In the genomic region with DNA sequence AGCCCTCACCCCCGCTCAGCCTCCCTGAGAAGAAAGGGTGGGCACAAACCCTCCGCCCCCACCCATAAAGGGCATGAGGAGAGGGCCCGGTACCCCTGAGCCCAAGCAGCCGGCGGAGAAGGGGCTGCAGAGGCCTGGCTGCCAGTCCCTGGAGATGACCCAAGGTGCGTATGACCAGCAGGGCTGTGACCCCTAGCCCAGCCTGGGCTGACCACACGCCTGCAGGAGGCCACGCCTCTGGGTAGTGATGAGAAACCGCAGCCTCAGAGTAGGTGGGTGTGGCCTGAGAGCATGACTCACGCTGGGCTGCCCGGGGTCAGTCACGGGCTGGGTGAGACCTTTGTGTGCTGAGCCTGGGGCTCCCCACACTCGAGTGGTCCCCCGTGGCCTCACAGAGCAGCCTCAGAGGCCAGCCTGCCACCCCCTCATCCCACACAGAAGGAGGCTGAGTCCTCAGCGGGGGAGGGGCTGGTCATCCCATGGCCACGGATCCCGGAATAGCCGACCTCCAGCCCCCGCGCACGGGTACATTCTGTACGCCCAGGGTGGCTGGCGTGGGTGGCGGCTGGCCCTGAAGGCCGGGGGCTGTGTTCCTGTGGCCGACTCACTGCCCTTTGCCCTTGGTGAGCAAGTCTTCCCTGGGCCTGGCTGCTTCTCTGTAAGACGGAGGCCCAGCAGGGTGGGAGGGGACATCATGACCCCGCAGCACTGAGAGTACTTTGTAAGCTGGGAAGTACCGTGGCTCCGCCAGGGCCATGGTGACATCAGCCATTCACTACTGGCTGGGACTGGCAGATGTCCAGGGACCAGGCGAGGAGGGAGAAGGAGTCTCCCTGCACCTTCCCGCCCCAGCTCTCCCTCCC, we compare ENCODE assay signal across 9 cellular contexts.
DNase-seq lines count a peak whose midpoint lies in the region; FAIRE-seq and TF ChIP-seq lines count a peak whose summit lies in the region.
"Had no signal": no experiment of that assay in that cellular context is flagged by ENCODE, and none has a peak within 500 bp of the region (broad histone marks: within the 10 kb centered on the region; RNA-seq: fewer than 3 reads in every experiment).

No MANE protein-coding gene starts in this region.

- H3K79me2 ChIP-seq in mesendoderm (ENCODE audit: control insufficient read depth, insufficient read depth, low read length), result no peaks in the 10 kb centered on the region

- H3K27ac ChIP-seq in mesendoderm (ENCODE audit: low read depth, low read length) (no peak overlapping the region), testis (peak overlapping the region; percentile 80 to 90)

- no peak overlapping the region for H2BK5ac ChIP-seq in mesendoderm (ENCODE audit: low read length)

- H2AK5ac ChIP-seq in mesendoderm (ENCODE audit: low read length), result no peak overlapping the region

- H3K4ac ChIP-seq in mesendoderm (ENCODE audit: low read depth, low read length), result no peak overlapping the region

- no peak overlapping the region for H3K4me2 ChIP-seq in mesendoderm (ENCODE audit: low read length)

- no peaks in the 10 kb centered on the region for H3K9me3 ChIP-seq in testis

- no peaks in the 10 kb centered on the region for H3K27me3 ChIP-seq in mesendoderm (ENCODE audit: insufficient read depth, low read length, poor library complexity)
- H3K27me3 ChIP-seq in testis, result no peaks in the 10 kb centered on the region

- peak; percentile 50 for FAIRE-seq in endometrium (lab: Jason Lieb, UNC)

- H3K18ac ChIP-seq in mesendoderm (ENCODE audit: low read length), result no peak overlapping the region

- H3K4me3 ChIP-seq in mesendoderm (ENCODE audit: low read length) (no peak overlapping the region), testis (no peak overlapping the region)

- H3K23ac ChIP-seq in mesendoderm (ENCODE audit: low read length), result no peak overlapping the region

- H4K5ac ChIP-seq in mesendoderm (ENCODE audit: low read length), result no peak overlapping the region

- no peak overlapping the region for H3K9ac ChIP-seq in mesendoderm (ENCODE audit: low read length)

- no peak overlapping the region for H4K8ac ChIP-seq in mesendoderm (ENCODE audit: low read depth, low read length)

- intact Hi-C loops in testis (cut with DNase I; ENCODE audit: low total_unique reads), result no loop called here
- intact Hi-C loops in activated naive CD4-positive, alpha-beta T cell treated with anti-CD3 and anti-CD28 coated beads for 36 hours (cut with micrococcal nuclease), result no loop called here

- no peaks in the 10 kb centered on the region for H3K4me1 Mint-ChIP-seq in activated naive CD4-positive, alpha-beta T cell treated with anti-CD3 and anti-CD28 coated beads for 36 hours (ENCODE audit: low read depth)

- H3K27ac Mint-ChIP-seq in activated naive CD4-positive, alpha-beta T cell treated with anti-CD3 and anti-CD28 coated beads for 36 hours, result no peak overlapping the region

- H2BK15ac ChIP-seq in mesendoderm (replicated peaks; ENCODE audit: low read depth), result no peak overlapping the region

- no peaks in the 10 kb centered on the region for H3K9me3 Mint-ChIP-seq in activated naive CD4-positive, alpha-beta T cell treated with anti-CD3 and anti-CD28 coated beads for 36 hours

- H3K79me1 ChIP-seq in mesendoderm (ENCODE audit: low read length), result no peaks in the 10 kb centered on the region

- H3K56ac ChIP-seq in mesendoderm (ENCODE audit: low read length), result no peak overlapping the region

- no CpG with 5 or more reads among the region's 32 CpGs for WGBS in mesendoderm (ENCODE audit: extremely low coverage, insufficient coverage, low lambda C conversion rate)
- WGBS in testis, 2 donors, result 31 to 36% methylated on average over 9 to 31 of the region's 32 CpGs

- peak; percentile 17 for DNase-seq in NK-92 treated with Interleukin-12 subunit alpha and Interleukin-12 subunit beta, amount 100 ng/mL, for 24 hours (lab: John Stamatoyannopoulos, UW)
- DNase-seq in NK-92 (lab: John Stamatoyannopoulos, UW; ENCODE audit: unreplicated experiment) (no peak), RPMI8226 (peak; percentile 60), mesendoderm (peak; percentile 58), testis (peak; percentile 98), GF-D8 (lab: John Stamatoyannopoulos, UW) (no peak)
- DNase-seq in activated naive CD4-positive, alpha-beta T cell treated with anti-CD3 and anti-CD28 coated beads for 36 hours, result no peak
- DNase-seq: DND-41 had no signal

- H3K4me3 Mint-ChIP-seq in activated naive CD4-positive, alpha-beta T cell treated with anti-CD3 and anti-CD28 coated beads for 36 hours, result no peak overlapping the region

- no peak for TF ChIP-seq POLR2A in testis (IDR thresholded peaks at IDR 0.05)

- H3K36me3 ChIP-seq in mesendoderm (ENCODE audit: control insufficient read depth, insufficient read depth, low read length), result no peaks in the 10 kb centered on the region
- H3K36me3 ChIP-seq in testis (ENCODE audit: low read depth, missing control alignments), result no peaks in the 10 kb centered on the region

- no peak for TF ChIP-seq CTCF in testis (IDR thresholded peaks at IDR 0.05)

- H2BK120ac ChIP-seq in mesendoderm (ENCODE audit: low read depth, low read length), result no peak overlapping the region

- CTCF ChIA-PET in activated naive CD4-positive, alpha-beta T cell treated with anti-CD3 and anti-CD28 coated beads for 36 hours (lab: Charles Lee), result no interaction called here

- H3K27me3 Mint-ChIP-seq in activated naive CD4-positive, alpha-beta T cell treated with anti-CD3 and anti-CD28 coated beads for 36 hours (ENCODE audit: low read depth), result peaks cover 9% of the 10 kb centered on the region

- H3K4me1 ChIP-seq in mesendoderm (ENCODE audit: control insufficient read depth, low read depth, low read length) (no peaks in the 10 kb centered on the region), testis (peaks cover 63% of the 10 kb centered on the region)

- H3K36me3 Mint-ChIP-seq in activated naive CD4-positive, alpha-beta T cell treated with anti-CD3 and anti-CD28 coated beads for 36 hours (ENCODE audit: low read depth), result no peaks in the 10 kb centered on the region

Comparison
In these comparisons a context has a peak if more than half of its experiments do, and no peak if none do; other contexts are left out.
1. DNase-seq: peak in NK-92 treated with Interleukin-12 subunit alpha and Interleukin-12 subunit beta, amount 100 ng/mL, for 24 hours (single experiment), RPMI8226 (single experiment), mesendoderm (single experiment) and testis (single experiment); none in NK-92 (single experiment), GF-D8 (single experiment) and activated naive CD4-positive, alpha-beta T cell treated with anti-CD3 and anti-CD28 coated beads for 36 hours (single experiment).